ENCODE assay signal across 22 cellular contexts in the genomic region with DNA sequence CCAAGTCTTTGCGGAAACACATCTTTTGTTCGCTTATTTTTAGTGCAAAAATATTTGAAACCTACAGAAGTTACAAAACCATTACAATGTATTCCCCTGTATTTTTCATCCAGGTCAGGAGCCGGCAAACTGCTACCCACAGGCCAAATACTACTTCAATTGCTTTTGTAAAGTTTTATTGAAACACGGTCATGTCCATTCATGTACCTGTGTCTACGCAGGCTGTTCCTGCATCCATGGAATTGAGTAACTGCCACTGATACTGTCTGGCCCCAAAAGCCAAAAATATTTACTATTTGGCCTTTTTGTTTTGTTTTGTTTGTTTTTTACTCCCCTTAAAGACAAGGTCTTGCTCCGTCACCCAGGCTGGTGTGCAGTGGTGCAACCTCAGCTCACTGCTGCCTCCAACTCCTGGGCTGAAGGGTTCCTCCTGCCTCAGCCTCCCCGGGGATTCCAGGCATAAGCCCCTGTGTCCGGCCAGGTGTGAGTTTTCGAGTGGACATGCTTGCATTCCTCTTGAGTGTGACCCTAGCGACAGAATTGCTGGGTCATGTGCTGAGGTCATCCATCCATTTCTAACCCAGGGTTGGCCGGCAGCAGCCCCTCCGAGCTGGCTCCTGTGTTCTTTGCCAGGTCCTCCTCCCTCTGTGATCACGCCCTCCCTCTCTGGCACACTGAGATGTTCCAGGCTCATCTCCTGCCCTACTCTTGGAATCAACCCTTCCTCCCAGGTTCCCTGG. TPM values are rescaled to one million over a fixed set of nuclear protein-coding genes. Genes with fewer than 3 reads are reported as not detected.
"Had no signal": no experiment of that assay in that cellular context is flagged by ENCODE, and none has a peak within 500 bp of the region (broad histone marks: within the 10 kb centered on the region; RNA-seq: fewer than 3 reads in every experiment).

No MANE protein-coding gene starts in this region.

- H3K4me3 ChIP-seq: body of pancreas, heart left ventricle, lung, ovary, sigmoid colon, spleen, stomach, thoracic aorta had no signal

- FAIRE-seq: frontal cortex had no signal

- H3K36me3 ChIP-seq: heart left ventricle, ovary, sigmoid colon, stomach, thoracic aorta had no signal

- H3K9me3 Mint-ChIP-seq: activated naive CD8-positive, alpha-beta T cell treated with anti-CD3 and anti-CD28 coated beads for 36 hours; effector memory CD8-positive, alpha-beta T cell; neural crest cell had no signal

- H3K9me3 ChIP-seq: body of pancreas, heart left ventricle, ovary, sigmoid colon, stomach, thoracic aorta had no signal

- DNase-seq: activated CD4-positive, alpha-beta T cell treated with anti-CD3 and anti-CD28 coated beads, Interleukin-2, amount 50 U/mL, for 48 hours; activated CD4-positive, CD25-positive, alpha-beta regulatory T cell treated with anti-CD3 and anti-CD28 coated beads, Interleukin-2, amount 50 U/mL, for 72 hours; activated gamma-delta T cell; activated naive CD8-positive, alpha-beta T cell treated with anti-CD3 and anti-CD28 coated beads for 36 hours; activated T-cell treated with anti-CD3 and anti-CD28 coated beads, Interleukin-2, amount 50 U/mL, for 48 hours; amygdala; body of pancreas; central memory CD4-positive, alpha-beta T cell; cortex of kidney; effector memory CD8-positive, alpha-beta T cell; heart left ventricle; midbrain; ovary; sigmoid colon; spleen; stomach; T1000 had no signal

- H3K4me1 ChIP-seq: body of pancreas had no signal

- H3K27ac Mint-ChIP-seq: activated naive CD8-positive, alpha-beta T cell treated with anti-CD3 and anti-CD28 coated beads for 36 hours; effector memory CD8-positive, alpha-beta T cell had no signal

- H3K4me3 Mint-ChIP-seq: activated naive CD8-positive, alpha-beta T cell treated with anti-CD3 and anti-CD28 coated beads for 36 hours; effector memory CD8-positive, alpha-beta T cell; neural crest cell had no signal

- ATAC-seq: body of pancreas; effector memory CD8-positive, alpha-beta T cell; heart left ventricle had no signal

- H3K27me3 Mint-ChIP-seq: activated naive CD8-positive, alpha-beta T cell treated with anti-CD3 and anti-CD28 coated beads for 36 hours; effector memory CD8-positive, alpha-beta T cell had no signal

RNA-seq across cellular contexts. Expression of a gene that starts 10.9 kb away (rescaled TPM):
- total RNA-seq: epithelial cell of proximal tubule, neural crest cell had no signal

RNA-seq across cellular contexts. Expression of a gene that starts 31.9 kb away (rescaled TPM):
- total RNA-seq: neural crest cell had no signal

RNA-seq across cellular contexts. Expression of a gene that starts 56.8 kb away (rescaled TPM):
- total RNA-seq: epithelial cell of proximal tubule, heart left ventricle, thoracic aorta had no signal
- polyA plus RNA-seq: heart left ventricle had no signal
